ENCODE assay signal across 22 cellular contexts in genomic region chr3:191085091-191085490, GRCh38.
DNase-seq lines count a peak whose midpoint lies in the region; ATAC-seq and TF ChIP-seq lines count a peak whose summit lies in the region.
"Had no signal": no experiment of that assay in that cellular context is flagged by ENCODE, and none has a peak within 500 bp of the region (broad histone marks: within the 10 kb centered on the region; RNA-seq: fewer than 3 reads in every experiment).

No MANE protein-coding gene starts in this region.

- no peaks in the 10 kb centered on the region for H3K27me3 Mint-ChIP-seq in HFFc6 (ENCODE audit: insufficient read depth)
- H3K27me3 Mint-ChIP-seq in neural progenitor cell (ENCODE audit: insufficient read depth, low read depth) = no peaks in the 10 kb centered on the region
- H3K27me3 Mint-ChIP-seq: activated T-helper 17 cell treated with anti-CD3 and anti-CD28 coated beads, Interleukin-2, amount 50 U/mL, for 72 hours had no signal

- peak overlapping the region; percentile 61 for H2AFZ ChIP-seq in neural progenitor cell (replicated peaks)

- H3K9me3 ChIP-seq in neural progenitor cell (ENCODE audit: low read depth) (no peaks in the 10 kb centered on the region), body of pancreas (peaks cover 0 to 5% (median 0%) of the 10 kb centered on the region in 3 donors)
- H3K9me3 ChIP-seq: BE2C, Caco-2, neutrophil had no signal

- intact Hi-C loops in body of pancreas (cut with DNase I) = no loop called here

- no peaks in the 10 kb centered on the region for H3F3A ChIP-seq in neural progenitor cell (ENCODE audit: low read depth)

- no peaks in the 10 kb centered on the region for H4K20me1 ChIP-seq in neural progenitor cell (ENCODE audit: low read depth)

- H3K36me3 ChIP-seq in neural progenitor cell (no peaks in the 10 kb centered on the region), body of pancreas (replicated peaks in 1 of 2; ENCODE audit: insufficient read depth in 1 of 2, low read depth in 2 of 2) (no peaks in the 10 kb centered on the region)
- H3K36me3 ChIP-seq: BE2C, neutrophil had no signal

- no peak for TF ChIP-seq CTCF in HFFc6 (IDR thresholded peaks at IDR 0.05)
- TF ChIP-seq CTCF in astrocyte of the spinal cord (IDR thresholded peaks at IDR 0.05; ENCODE audit: low read depth, low read length) = no peak
- no peak for TF ChIP-seq CTCF in neural progenitor cell (IDR thresholded peaks at IDR 0.05)
- TF ChIP-seq CTCF in body of pancreas (IDR thresholded peaks at IDR 0.05) = no peak

- no peak overlapping the region for H3K4me2 ChIP-seq in neural progenitor cell

- H3K27ac ChIP-seq in neural progenitor cell (no peak overlapping the region), body of pancreas (no peak overlapping the region)
- H3K27ac ChIP-seq: neutrophil had no signal

- H3K4me3 Mint-ChIP-seq in HFFc6 (no peak overlapping the region), neural progenitor cell (no peak overlapping the region)
- H3K4me3 Mint-ChIP-seq in stimulated activated effector memory CD8-positive, alpha-beta T cell treated with anti-CD3 and anti-CD28 coated beads, Interleukin-12 subunit alpha, Interleukin-12 subunit beta, amount 100 ng/mL, for 72 hours = no peak overlapping the region
- H3K4me3 Mint-ChIP-seq: activated T-helper 17 cell treated with anti-CD3 and anti-CD28 coated beads, Interleukin-2, amount 50 U/mL, for 72 hours; stimulated activated memory B cell treated with anti-CD40 and anti-IgM and Interleukin-4, amounts not matched to agents 10 μg/mL and 1 μg/mL and 100 μg/mL, for 72 hours had no signal

- H3K27ac Mint-ChIP-seq in HFFc6 (0 out of 2 replicates have a peak overlapping the region, but pooled peaks have one; percentile 1), neural progenitor cell (no peak overlapping the region)
- no peak overlapping the region for H3K27ac Mint-ChIP-seq in stimulated activated effector memory CD8-positive, alpha-beta T cell treated with anti-CD3 and anti-CD28 coated beads, Interleukin-12 subunit alpha, Interleukin-12 subunit beta, amount 100 ng/mL, for 72 hours
- H3K27ac Mint-ChIP-seq: activated T-helper 17 cell treated with anti-CD3 and anti-CD28 coated beads, Interleukin-2, amount 50 U/mL, for 72 hours; stimulated activated memory B cell treated with anti-CD40 and anti-IgM and Interleukin-4, amounts not matched to agents 10 μg/mL and 1 μg/mL and 100 μg/mL, for 72 hours had no signal

- ATAC-seq in body of pancreas = no peak
- no peak for ATAC-seq in stimulated activated effector memory CD8-positive, alpha-beta T cell treated with anti-CD3 and anti-CD28 coated beads, Interleukin-12 subunit alpha, Interleukin-12 subunit beta, amount 100 ng/mL, for 72 hours
- ATAC-seq: activated T-helper 17 cell treated with anti-CD3 and anti-CD28 coated beads, Interleukin-2, amount 50 U/mL, for 72 hours; GM12878; left ventricle myocardium superior; stimulated activated memory B cell treated with anti-CD40 and anti-IgM and Interleukin-4, amounts not matched to agents 10 μg/mL and 1 μg/mL and 100 μg/mL, for 72 hours had no signal

- no peak overlapping the region for H3K9ac ChIP-seq in neural progenitor cell

- no peaks in the 10 kb centered on the region for H3K79me2 ChIP-seq in neural progenitor cell (ENCODE audit: low read depth)

- H3K36me3 Mint-ChIP-seq in HFFc6 (ENCODE audit: low read depth) (peaks cover 17% of the 10 kb centered on the region; the same call in 1 of the 2 replicates), neural progenitor cell (no peaks in the 10 kb centered on the region)
- no peaks in the 10 kb centered on the region for H3K36me3 Mint-ChIP-seq in stimulated activated effector memory CD8-positive, alpha-beta T cell treated with anti-CD3 and anti-CD28 coated beads, Interleukin-12 subunit alpha, Interleukin-12 subunit beta, amount 100 ng/mL, for 72 hours
- H3K36me3 Mint-ChIP-seq: stimulated activated memory B cell treated with anti-CD40 and anti-IgM and Interleukin-4, amounts not matched to agents 10 μg/mL and 1 μg/mL and 100 μg/mL, for 72 hours had no signal

- H3K4me3 ChIP-seq in astrocyte of the spinal cord (ENCODE audit: low read depth, low read length) (no peak overlapping the region), neural progenitor cell (no peak overlapping the region), body of pancreas (no peak overlapping the region)
- H3K4me3 ChIP-seq: GM12878 had no signal

- DNase-seq in AG20443 (ENCODE audit: low spot score) (peak; percentile 68), HFFc6 (peak; percentile 33), astrocyte of the spinal cord (ENCODE audit: low read depth, low spot score) (peak; percentile 47), neural progenitor cell (ENCODE audit: low spot score) (no peak), RPMI8226 (no peak), body of pancreas (no peak), NCI-H82 (lab: John Stamatoyannopoulos, UW) (no peak)
- DNase-seq in stimulated activated effector memory CD8-positive, alpha-beta T cell treated with anti-CD3 and anti-CD28 coated beads, Interleukin-12 subunit alpha, Interleukin-12 subunit beta, amount 100 ng/mL, for 72 hours (ENCODE audit: low spot score in 2 of 2) = no peak
- DNase-seq: activated CD4-positive, CD25-positive, alpha-beta regulatory T cell treated with anti-CD3 and anti-CD28 coated beads, Interleukin-2, amount 50 U/mL, for 72 hours; BE2C; Caco-2; dermis blood vessel endothelial cell; glutamatergic neuron; H7; left ventricle myocardium superior; NCI-H1436; NCI-H524 treated with DMSO at 0.1 percent for 48 hours; T-helper 9 cell had no signal

- TF ChIP-seq POLR2A in body of pancreas (IDR thresholded peaks at IDR 0.05) = no peak

- no peaks in the 10 kb centered on the region for H3K27me3 ChIP-seq in neural progenitor cell
- H3K27me3 ChIP-seq in body of pancreas = no peaks in the 10 kb centered on the region
- H3K27me3 ChIP-seq: BE2C, neutrophil had no signal

- H3K9me3 Mint-ChIP-seq in HFFc6 = peaks cover 4% of the 10 kb centered on the region; the same call in 1 of the 2 replicates
- no peaks in the 10 kb centered on the region for H3K9me3 Mint-ChIP-seq in neural progenitor cell
- H3K9me3 Mint-ChIP-seq in stimulated activated effector memory CD8-positive, alpha-beta T cell treated with anti-CD3 and anti-CD28 coated beads, Interleukin-12 subunit alpha, Interleukin-12 subunit beta, amount 100 ng/mL, for 72 hours = peaks cover 3% of the 10 kb centered on the region

- WGBS in body of pancreas, 2 donors = 59 to 67% methylated on average over 3 of the region's 3 CpGs

- H3K4me1 ChIP-seq in neural progenitor cell (no peaks in the 10 kb centered on the region), body of pancreas (no peaks in the 10 kb centered on the region)
- H3K4me1 ChIP-seq: BE2C, Caco-2 had no signal

- in situ Hi-C loops in astrocyte of the spinal cord (cut with HindIII; ENCODE audit: low sequenced_read_pairs) = no loop called here

- H3K4me1 Mint-ChIP-seq in HFFc6 (ENCODE audit: low read depth) = peaks cover 27% of the 10 kb centered on the region
- peaks cover 3% of the 10 kb centered on the region for H3K4me1 Mint-ChIP-seq in neural progenitor cell
- H3K4me1 Mint-ChIP-seq in stimulated activated effector memory CD8-positive, alpha-beta T cell treated with anti-CD3 and anti-CD28 coated beads, Interleukin-12 subunit alpha, Interleukin-12 subunit beta, amount 100 ng/mL, for 72 hours = no peaks in the 10 kb centered on the region
- H3K4me1 Mint-ChIP-seq: activated T-helper 17 cell treated with anti-CD3 and anti-CD28 coated beads, Interleukin-2, amount 50 U/mL, for 72 hours; stimulated activated memory B cell treated with anti-CD40 and anti-IgM and Interleukin-4, amounts not matched to agents 10 μg/mL and 1 μg/mL and 100 μg/mL, for 72 hours had no signal

Comparison
In these comparisons a context has a peak if more than half of its experiments do, and no peak if none do; other contexts are left out.
1. DNase-seq: peak in AG20443 (single experiment), HFFc6 (single experiment) and astrocyte of the spinal cord (single experiment); none in neural progenitor cell (single experiment), RPMI8226 (single experiment), body of pancreas (0 of 4), NCI-H82 (single experiment) and stimulated activated effector memory CD8-positive, alpha-beta T cell treated with anti-CD3 and anti-CD28 coated beads, Interleukin-12 subunit alpha, Interleukin-12 subunit beta, amount 100 ng/mL, for 72 hours (0 of 2).